10 cellular contexts compared by ENCODE assay signal in the genomic region with DNA sequence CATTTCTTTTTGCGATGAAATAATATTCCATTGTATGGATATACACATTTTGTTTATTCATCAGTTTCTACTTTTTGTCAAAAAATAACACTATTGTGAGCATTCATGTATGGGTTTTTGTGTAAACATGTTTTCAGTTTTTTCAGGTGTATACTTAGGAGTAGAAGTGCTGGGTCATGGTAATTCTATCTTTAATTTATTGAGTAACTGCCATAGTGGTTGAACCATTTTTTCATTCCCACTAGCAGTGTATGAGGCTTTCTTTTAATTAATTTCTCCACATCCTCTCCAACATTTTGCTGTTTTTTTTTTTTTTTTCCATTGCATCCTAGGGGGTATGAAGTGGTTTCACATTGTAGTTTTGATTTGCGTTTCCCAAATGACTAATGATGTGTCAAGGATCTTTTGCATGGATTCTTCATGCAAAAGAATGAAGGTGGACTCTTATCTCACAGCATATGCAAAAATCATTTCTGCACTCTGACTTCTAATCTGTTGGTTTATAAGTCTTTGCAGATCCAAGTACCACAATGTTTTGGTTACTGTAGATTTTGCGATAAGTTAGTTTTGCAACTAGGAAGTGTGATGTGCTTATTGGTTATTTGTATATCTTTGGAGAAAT. TPM values are rescaled to one million over a fixed set of nuclear protein-coding genes. Genes with fewer than 3 reads are reported as not detected.
A peak's percentile ranks its signal among the peaks of the same experiment; 100 is the strongest.
DNase-seq lines count a peak whose midpoint lies in the region; ATAC-seq and TF ChIP-seq lines count a peak whose summit lies in the region.
"Had no signal": no experiment of that assay in that cellular context is flagged by ENCODE, and none has a peak within 500 bp of the region (broad histone marks: within the 10 kb centered on the region; RNA-seq: fewer than 3 reads in every experiment).

No MANE protein-coding gene starts in this region.

- H3K36me3 Mint-ChIP-seq in activated T-cell treated with anti-CD3 and anti-CD28 coated beads, Interleukin-2, amount 50 U/mL, for 72 hours (ENCODE audit: insufficient read depth in 2 of 2): peaks cover 2 to 3% of the 10 kb centered on the region in 2 donors
- peaks cover 1% of the 10 kb centered on the region for H3K36me3 Mint-ChIP-seq in chondrocyte (ENCODE audit: low read depth)

- peak overlapping the region; percentile 76 for H3K27ac Mint-ChIP-seq in activated T-cell treated with anti-CD3 and anti-CD28 coated beads, Interleukin-2, amount 50 U/mL, for 72 hours
- peak overlapping the region; percentile 4 for H3K27ac Mint-ChIP-seq in chondrocyte (ENCODE audit: unreplicated experiment)

- peak overlapping the region; percentile 49 to 50 for H3K4me3 Mint-ChIP-seq in activated T-cell treated with anti-CD3 and anti-CD28 coated beads, Interleukin-2, amount 50 U/mL, for 72 hours
- no peak overlapping the region for H3K4me3 Mint-ChIP-seq in chondrocyte (ENCODE audit: unreplicated experiment)

- no peaks in the 10 kb centered on the region for H3K9me2 ChIP-seq in PC-3 (replicated peaks; ENCODE audit: low read length)

- H3K9ac ChIP-seq in PC-3 (ENCODE audit: low read length): peak overlapping the region; percentile 74

- no peak for ATAC-seq in activated T-cell treated with anti-CD3 and anti-CD28 coated beads, Interleukin-2, amount 50 U/mL, for 72 hours (replicated peaks in 1 of 2)
- ATAC-seq in PC-3 (no peak), HG02840 (IDR thresholded peaks at IDR 0.05; ENCODE audit: low FRiP score, unreplicated experiment) (no peak), left ventricle myocardium superior (no peak)

- peaks cover 46% of the 10 kb centered on the region for H3K4me1 Mint-ChIP-seq in activated T-cell treated with anti-CD3 and anti-CD28 coated beads, Interleukin-2, amount 50 U/mL, for 72 hours (ENCODE audit: low read depth)
- peaks cover 23% of the 10 kb centered on the region for H3K4me1 Mint-ChIP-seq in chondrocyte (ENCODE audit: low read depth)

- H4K20me1 ChIP-seq in PC-3 (ENCODE audit: low read length): peaks cover 4% of the 10 kb centered on the region; the same call in 1 of the 2 replicates

- H3K36me3 ChIP-seq in PC-3 (ENCODE audit: low read depth, low read length): no peaks in the 10 kb centered on the region
- H3K36me3 ChIP-seq: pancreas had no signal

- H3K9me3 Mint-ChIP-seq in activated T-cell treated with anti-CD3 and anti-CD28 coated beads, Interleukin-2, amount 50 U/mL, for 72 hours: peaks cover 0 to 2% of the 10 kb centered on the region in 2 donors
- H3K9me3 Mint-ChIP-seq in chondrocyte (ENCODE audit: low read depth): no peaks in the 10 kb centered on the region

- DNase-seq in activated T-cell treated with anti-CD3 and anti-CD28 coated beads, Interleukin-2, amount 50 U/mL, for 72 hours: no peak
- no peak for DNase-seq in activated T-cell treated with anti-CD3 and anti-CD28 coated beads, Interleukin-2, amount 50 U/mL, for 1 hour
- DNase-seq in PC-3: peak; percentile 57
- no peak for DNase-seq in chondrocyte (ENCODE audit: low spot score)
- peak; percentile 44 for DNase-seq in renal cortical epithelial cell (ENCODE audit: low read depth)
- DNase-seq in mesenteric fat pad (ENCODE audit: low spot score): no peak
- DNase-seq in left ventricle myocardium superior: no peak
- DNase-seq: pancreas had no signal

- no peaks in the 10 kb centered on the region for H3K27me3 ChIP-seq in PC-3 (ENCODE audit: low read length)
- H3K27me3 ChIP-seq: pancreas had no signal

- peak overlapping the region; percentile 72 for H3K4me2 ChIP-seq in PC-3 (ENCODE audit: low read length)

- POLR2A ChIA-PET in PC-3 (lab: Charles Lee; ENCODE audit: unreplicated experiment): no interaction called here

- CTCF ChIA-PET in PC-3 (lab: Charles Lee): no interaction called here

- TF ChIP-seq CTCF in PC-3 (conservative IDR thresholded peaks at IDR 0.05; ENCODE audit: low read depth, low read length): no peak
- TF ChIP-seq CTCF in chondrocyte (IDR thresholded peaks at IDR 0.05): no peak

- no peak overlapping the region for H3K4me3 ChIP-seq in PC-3 (ENCODE audit: low read length)
- H3K4me3 ChIP-seq: pancreas had no signal

- peak overlapping the region; percentile 92 for H3K27ac ChIP-seq in PC-3 (ENCODE audit: low read length)
- H3K27ac ChIP-seq: HL-60, pancreas had no signal

- no TSS peak for BruUV-seq in PC-3 (replicated peaks; lab: Mats Ljungman, UMichigan)

- H3K27me3 Mint-ChIP-seq in activated T-cell treated with anti-CD3 and anti-CD28 coated beads, Interleukin-2, amount 50 U/mL, for 72 hours (ENCODE audit: low read depth): no peaks in the 10 kb centered on the region
- no peaks in the 10 kb centered on the region for H3K27me3 Mint-ChIP-seq in chondrocyte (ENCODE audit: low read depth)

- peaks cover 82% of the 10 kb centered on the region for H3K79me2 ChIP-seq in PC-3 (ENCODE audit: low read length)

- no peaks in the 10 kb centered on the region for H3K9me3 ChIP-seq in PC-3 (ENCODE audit: low read length)
- H3K9me3 ChIP-seq: pancreas had no signal

- H3F3A ChIP-seq in PC-3 (ENCODE audit: low read length, unreplicated experiment): no peaks in the 10 kb centered on the region

- intact Hi-C loops in PC-3 (cut with micrococcal nuclease): loop anchor here (5.0 kb wide), 1 partner anchor 36 kb away; no protein-coding TSS in a partner anchor
- intact Hi-C loops in left ventricle myocardium superior (cut with micrococcal nuclease): no loop called here

- H3K4me1 ChIP-seq in PC-3 (ENCODE audit: insufficient read depth, low read length): peaks cover 28% of the 10 kb centered on the region

- H2AFZ ChIP-seq in PC-3 (ENCODE audit: low read length): no peak overlapping the region

RNA-seq across cellular contexts. Expression of gene ATP2C1, which starts 12.6 kb away (rescaled TPM):
- total RNA-seq in activated T-cell treated with anti-CD3 and anti-CD28 coated beads, Interleukin-2, amount 50 U/mL, for 72 hours: 10 to 100 TPM; 76.0 to 79.6 TPM
- total RNA-seq in PC-3 (2014; rRNA removed): 34.0 and 49.1 TPM in 2 replicates
- 62.5 to 79.8 TPM (median 64.3 TPM) in 3 replicates for total RNA-seq in chondrocyte
- total RNA-seq in renal cortical epithelial cell: 348 and 364 TPM in 2 replicates
- 71.0 TPM for total RNA-seq in mesenteric fat pad
- 56.6 TPM for total RNA-seq in left ventricle myocardium superior

Comparison
In these comparisons a context has a peak if more than half of its experiments do, and no peak if none do; other contexts are left out.
1. DNase-seq: peak in PC-3 (single experiment) and renal cortical epithelial cell (single experiment); none in activated T-cell treated with anti-CD3 and anti-CD28 coated beads, Interleukin-2, amount 50 U/mL, for 72 hours (0 of 2), activated T-cell treated with anti-CD3 and anti-CD28 coated beads, Interleukin-2, amount 50 U/mL, for 1 hour (single experiment), chondrocyte (single experiment), mesenteric fat pad (single experiment) and left ventricle myocardium superior (single experiment).